Comparison of ENCODE assay signal across 8 cellular contexts in genomic region chr19:17079710-17080440, GRCh38. TPM values are rescaled to one million over a fixed set of nuclear protein-coding genes. Genes with fewer than 3 reads are reported as not detected.
DNase-seq lines count a peak whose midpoint lies in the region; ATAC-seq and TF ChIP-seq lines count a peak whose summit lies in the region.

No MANE protein-coding gene starts in this region.

- H3K4me3 ChIP-seq in ACC112 (ENCODE audit: low read depth, low read length) = peak overlapping the region; percentile 79

- peak overlapping the region in 9 of 10 donors; percentile 27 to 84 (median 61) for H3K27ac Mint-ChIP-seq in naive thymus-derived CD8-positive, alpha-beta T cell

- H3K4me1 ChIP-seq in ACC112 (ENCODE audit: control insufficient read depth, insufficient read depth, low read length, unreplicated experiment) = peaks cover 29% of the 10 kb centered on the region

- H3K36me3 Mint-ChIP-seq in naive thymus-derived CD8-positive, alpha-beta T cell = peaks cover 0 to 14% (median 0%) of the 10 kb centered on the region in 3 donors

- DNase-seq in GM19240 (ENCODE audit: insufficient read length, low spot score) (peak; percentile 67), NCI-H2227 treated with DMSO at 0.1 percent for 48 hours (lab: John Stamatoyannopoulos, UW) (peak; percentile 53), activated T-cell treated with anti-CD3 and anti-CD28 coated beads for 24 hours (ENCODE audit: low read depth) (peak; percentile 67), erythroblast (lab: John Stamatoyannopoulos, UW) (peak; percentile 18 to 55), NCI-H774 (lab: John Stamatoyannopoulos, UW) (no peak)
- peak in 3 of 10 donors; percentile 8 to 45 (median 29) for DNase-seq in naive thymus-derived CD8-positive, alpha-beta T cell
- DNase-seq in stimulated activated CD8-positive, alpha-beta memory T cell treated with anti-CD3 and anti-CD28 coated beads, Interleukin-7, amount 100 ng/mL, for 4 hours (ENCODE audit: low read depth in 2 of 2) = peak; percentile 58 to 61

- no peak for TF ChIP-seq POLR2A in erythroblast (IDR thresholded peaks at IDR 0.05; ENCODE audit: low read length)

- H3K9me3 Mint-ChIP-seq in naive thymus-derived CD8-positive, alpha-beta T cell = no peaks in the 10 kb centered on the region

- H3K36me3 ChIP-seq in ACC112 (ENCODE audit: insufficient read depth, low read length) = no peaks in the 10 kb centered on the region

- H2AFZ ChIP-seq in ACC112 (ENCODE audit: low read length, unreplicated experiment) = no peak overlapping the region

- no peak for ATAC-seq in naive thymus-derived CD8-positive, alpha-beta T cell

- peak overlapping the region; percentile 98 for H3K27ac ChIP-seq in ACC112 (ENCODE audit: low read depth, low read length)

- H3K27me3 ChIP-seq in ACC112 (ENCODE audit: insufficient read depth, low read length) = no peaks in the 10 kb centered on the region

- peaks cover 29 to 76% (median 73%) of the 10 kb centered on the region in 4 donors for H3K4me1 Mint-ChIP-seq in naive thymus-derived CD8-positive, alpha-beta T cell

- POLR2A ChIA-PET in naive thymus-derived CD8-positive, alpha-beta T cell (lab: Charles Lee) = interaction anchor here (2.0 kb wide), 1 partner anchor 46 kb away, joined by 6 read pairs; no protein-coding TSS in a partner anchor

- H3K27me3 Mint-ChIP-seq in naive thymus-derived CD8-positive, alpha-beta T cell = no peaks in the 10 kb centered on the region

- H3K79me2 ChIP-seq in ACC112 (ENCODE audit: control insufficient read depth, insufficient read depth, low read length, unreplicated experiment) = peaks cover 72% of the 10 kb centered on the region

- H3K4me3 Mint-ChIP-seq in naive thymus-derived CD8-positive, alpha-beta T cell = peak overlapping the region in 9 of 10 donors; percentile 24 to 78 (median 62)

RNA-seq across cellular contexts. Expression of gene MYO9B, which starts 4.3 kb away (rescaled TPM):
- total RNA-seq in naive thymus-derived CD8-positive, alpha-beta T cell = 100 to 1,000 TPM; 169 to 171 TPM
- polyA plus RNA-seq in naive thymus-derived CD8-positive, alpha-beta T cell = 10 to 100 TPM in 1 of 3 donors, 1 to 10 TPM in 2; 3.3 to 22.3 (median 8.0) TPM

RNA-seq across cellular contexts. Expression of gene HAUS8, which starts 4.6 kb away (rescaled TPM):
- 10 to 100 TPM; 18.3 to 20.4 TPM for total RNA-seq in naive thymus-derived CD8-positive, alpha-beta T cell
- 10 to 100 TPM in 1 of 3 donors, 1 to 10 TPM in 2; 5.3 to 11.9 (median 5.9) TPM for polyA plus RNA-seq in naive thymus-derived CD8-positive, alpha-beta T cell

RNA-seq across cellular contexts. Expression of gene CPAMD8, which starts 53.3 kb away (rescaled TPM):
- 1 to 10 TPM; 6.4 to 7.5 TPM for total RNA-seq in naive thymus-derived CD8-positive, alpha-beta T cell
- 1 to 10 TPM in 2 of 3 donors, under 1 TPM in 1; 0.89 to 2.1 (median 1.1) TPM for polyA plus RNA-seq in naive thymus-derived CD8-positive, alpha-beta T cell
